8 cellular contexts compared by ENCODE assay signal in genomic region chr20:956330-956951, GRCh38. TPM values are rescaled to one million over a fixed set of nuclear protein-coding genes. Genes with fewer than 3 reads are reported as not detected.
DNase-seq lines count a peak whose midpoint lies in the region; ATAC-seq, FAIRE-seq and TF ChIP-seq lines count a peak whose summit lies in the region.

No MANE protein-coding gene starts in this region.

- POLR2A ChIA-PET in CD8-positive, alpha-beta T cell (lab: Charles Lee), result interaction anchor here (1.8 kb wide), 1 partner anchor 140 kb away, joined by 5 read pairs; no protein-coding TSS in a partner anchor
- POLR2A ChIA-PET in HepG2 (lab: Yijun Ruan, JAX), result interaction anchor here (1.0 kb wide), 1 partner anchor 124 kb away, joined by 3 read pairs; no protein-coding TSS in a partner anchor

- H3K79me2 ChIP-seq in HepG2 (ENCODE audit: insufficient read depth, low read length), result no peaks in the 10 kb centered on the region

- no peaks in the 10 kb centered on the region for H3K9me3 ChIP-seq in CD8-positive, alpha-beta T cell (ENCODE audit: low read length)
- no peaks in the 10 kb centered on the region for H3K9me3 ChIP-seq in HepG2 (ENCODE audit: low read length)

- ATAC-seq in CD8-positive, alpha-beta T cell, result peak; percentile 94
- peak; percentile 87 for ATAC-seq in HepG2
- ATAC-seq in GM18858 (IDR thresholded peaks at IDR 0.05; ENCODE audit: unreplicated experiment), result no peak

- H3K36me3 ChIP-seq in CD8-positive, alpha-beta T cell (ENCODE audit: insufficient read depth, low read length), result no peaks in the 10 kb centered on the region
- no peaks in the 10 kb centered on the region for H3K36me3 ChIP-seq in HepG2 (replicated peaks in 1 of 2; ENCODE audit: control insufficient read depth in 1 of 2, insufficient read depth in 2 of 2, low read length in 2 of 2)

- no peaks in the 10 kb centered on the region for H3K9me3 Mint-ChIP-seq in CD8-positive, alpha-beta T cell
- no peaks in the 10 kb centered on the region for H3K9me3 Mint-ChIP-seq in chondrocyte (ENCODE audit: low read depth)

- H3K36me3 Mint-ChIP-seq in CD8-positive, alpha-beta T cell, result no peaks in the 10 kb centered on the region
- H3K36me3 Mint-ChIP-seq in chondrocyte (ENCODE audit: low read depth), result no peaks in the 10 kb centered on the region

- H3K4me3 ChIP-seq in CD8-positive, alpha-beta T cell (ENCODE audit: low read depth, low read length), result no peak overlapping the region
- H3K4me3 ChIP-seq in HepG2 (replicated peaks in 1 of 3; ENCODE audit: insufficient read depth in 1 of 3, low read depth in 2 of 3, low read length in 3 of 3), result no peak overlapping the region

- H2AFZ ChIP-seq in HepG2 (ENCODE audit: low read length), result no peak overlapping the region

- TF ChIP-seq EP300 in HepG2 (IDR thresholded peaks at IDR 0.05; ENCODE audit: low read depth in 2 of 2, low read length in 2 of 2), result no peak
- TF ChIP-seq EP300 in HepG2 (CRISPR knock-in tag; IDR thresholded peaks at IDR 0.05; ENCODE audit: borderline replicate concordance), result no peak

- H3K27me3 Mint-ChIP-seq in CD8-positive, alpha-beta T cell (ENCODE audit: low read depth), result peaks cover 47% of the 10 kb centered on the region
- peaks cover 52% of the 10 kb centered on the region for H3K27me3 Mint-ChIP-seq in chondrocyte (ENCODE audit: low read depth)

- FAIRE-seq in H54 (lab: Jason Lieb, UNC), result no peak
- FAIRE-seq in HepG2 (lab: Jason Lieb, UNC), result peak; percentile 98

- no peaks in the 10 kb centered on the region for H3K27me3 ChIP-seq in CD8-positive, alpha-beta T cell (ENCODE audit: insufficient read depth, low read length)
- H3K27me3 ChIP-seq in HepG2 (ENCODE audit: control insufficient read depth in 1 of 2, insufficient read depth in 2 of 2, low read length in 2 of 2), result peaks cover 12 to 39% of the 10 kb centered on the region in 2 experiments

- no peaks in the 10 kb centered on the region for H4K20me1 ChIP-seq in HepG2 (ENCODE audit: insufficient read depth, low read length)

- peak; percentile 99 for TF ChIP-seq CTCF in CD8-positive, alpha-beta T cell (IDR thresholded peaks at IDR 0.05)
- TF ChIP-seq CTCF in chondrocyte (IDR thresholded peaks at IDR 0.05), result peak; percentile 99
- TF ChIP-seq CTCF in HepG2 (CRISPR knock-in tag; IDR thresholded peaks at IDR 0.05), result peak; percentile 100

- 10% methylated on average over 13 of the region's 13 CpGs for WGBS in HepG2 (ENCODE audit: low lambda C conversion rate)

- H3K9ac ChIP-seq in HepG2 (ENCODE audit: insufficient read depth, low read depth, low read length), result no peak overlapping the region

- CTCF ChIA-PET in CD8-positive, alpha-beta T cell (lab: Charles Lee), result interaction anchor here (0.5 to 6.6 kb wide), 50 partner anchors 8 to 553 kb away, joined by 3 to 325 read pairs (median 5); partner anchors contain the start of gene FAM110A
- CTCF ChIA-PET in HepG2 (lab: Yijun Ruan, JAX; ENCODE audit: low intra/inter-chr PET ratio, low total read pairs), result interaction anchor here (1.4 to 6.5 kb wide), 2 partner anchors 140 to 195 kb away, joined by 6 to 185 read pairs; no protein-coding TSS in a partner anchor

- H3K27ac Mint-ChIP-seq in CD8-positive, alpha-beta T cell, result no peak overlapping the region
- no peak overlapping the region for H3K27ac Mint-ChIP-seq in chondrocyte (ENCODE audit: unreplicated experiment)

- TF ChIP-seq POLR2A in H54 (IDR thresholded peaks at IDR 0.05; ENCODE audit: low read depth, low read length) (no peak), HepG2 (IDR thresholded peaks at IDR 0.05; ENCODE audit: insufficient read depth in 1 of 2, low read depth in 2 of 2, low read length in 2 of 2) (no peak)

- in situ Hi-C loops in HepG2 (cut with HindIII; ENCODE audit: extremely low pct_ligation_motif_present, low pct_unique_long_range_greater_than_20kb), result loop anchor here (5.0 to 10.0 kb wide), 2 partner anchors 139 to 228 kb away; partner anchors contain the start of gene TMEM74B

- no peak overlapping the region for H3K4me2 ChIP-seq in HepG2 (ENCODE audit: low read depth, low read length)

- H3K4me3 Mint-ChIP-seq in CD8-positive, alpha-beta T cell, result no peak overlapping the region
- H3K4me3 Mint-ChIP-seq in chondrocyte (ENCODE audit: unreplicated experiment), result no peak overlapping the region

- no TSS peak for BruUV-seq in HepG2 (replicated peaks; lab: Mats Ljungman, UMichigan)

- intact Hi-C loops in CD8-positive, alpha-beta T cell (cut with DNase I, micrococcal nuclease), result loop anchor here (1.0 to 10.0 kb wide), 4 partner anchors 140 to 256 kb away; no protein-coding TSS in a partner anchor
- intact Hi-C loops in HepG2 (cut with micrococcal nuclease; ENCODE audit: unreplicated experiment), result loop anchor here (1.0 kb wide), 1 partner anchor 140 kb away; no protein-coding TSS in a partner anchor

- H3K4me1 Mint-ChIP-seq in CD8-positive, alpha-beta T cell (ENCODE audit: low read depth), result peaks cover 3% of the 10 kb centered on the region
- no peaks in the 10 kb centered on the region for H3K4me1 Mint-ChIP-seq in chondrocyte (ENCODE audit: low read depth)

- H3K27ac ChIP-seq in CD8-positive, alpha-beta T cell (ENCODE audit: low read depth, low read length), result no peak overlapping the region
- H3K27ac ChIP-seq in HepG2 (ENCODE audit: extremely low read length, insufficient read depth, low read length), result no peak overlapping the region

- H3K4me1 ChIP-seq in CD8-positive, alpha-beta T cell (ENCODE audit: insufficient read depth, low read length), result peaks cover 4% of the 10 kb centered on the region
- H3K4me1 ChIP-seq in HepG2 (ENCODE audit: insufficient read depth, low read length), result no peaks in the 10 kb centered on the region

- TF ChIP-seq RAD21 in HepG2 (CRISPR knock-in tag; IDR thresholded peaks at IDR 0.05), result peak; percentile 99

- peak; percentile 55 to 88 (median 74) for DNase-seq in CD8-positive, alpha-beta T cell
- DNase-seq in H54 (ENCODE audit: insufficient read length, low spot score) (peak; percentile 73), NCI-H2227 (lab: John Stamatoyannopoulos, UW; ENCODE audit: unreplicated experiment) (peak; percentile 80), chondrocyte (ENCODE audit: low spot score) (peak; percentile 68), HepG2 (ENCODE audit: low spot score) (peak; percentile 74)
- DNase-seq in activated CD4-positive, alpha-beta T cell treated with anti-CD3 and anti-CD28 coated beads for 48 hours, result peak; percentile 81
- peak; percentile 58 to 69 for DNase-seq in stimulated activated CD4-positive, alpha-beta T cell treated with anti-CD3 and anti-CD28 coated beads, Interleukin-4, amount 100 ng/mL, for 48 hours (ENCODE audit: low read depth in 2 of 2)

TF ChIP-seq in HepG2, 621 proteins besides CTCF, POLR2A, EP300 and RAD21 (continues in another document):
- peak; percentile 90 for TF ChIP-seq KDM2A (CRISPR knock-in tag; IDR thresholded peaks at IDR 0.05; ENCODE audit: borderline replicate concordance, low read depth)

RNA-seq across cellular contexts. Expression of gene ANGPT4, which starts 40.3 kb away (rescaled TPM):
- total RNA-seq in CD8-positive, alpha-beta T cell, result not detected
- total RNA-seq in chondrocyte (0.12 TPM in 1 of 3 replicates, not detected in the others), HepG2 (2016; rRNA removed; fragmentation: Illumina TruSeq; extraction: Trizol) (not detected in 2 replicates)
- not detected in 2 replicates for total RNA-seq in HepG2 (2016; cell fraction: cytosol; rRNA removed; fragmentation: Illumina TruSeq; extraction: Trizol; ENCODE audit: low read depth)
- total RNA-seq in HepG2 (2016; cell fraction: insoluble cytoplasmic fraction; rRNA removed; fragmentation: Illumina TruSeq; extraction: Trizol), result not detected in 2 replicates
- total RNA-seq in HepG2 (2016; cell fraction: membrane; rRNA removed; fragmentation: Illumina TruSeq; extraction: Trizol), result not detected in 2 replicates
- not detected in 2 replicates for total RNA-seq in HepG2 (2016; cell fraction: nucleus; rRNA removed; fragmentation: Illumina TruSeq; extraction: Trizol)
- not detected in 2 replicates for polyA plus RNA-seq in HepG2 (2011; rRNA removed)
- polyA plus RNA-seq in HepG2 (2011; cell fraction: cytosol; rRNA removed), result not detected in 2 replicates
- polyA plus RNA-seq in HepG2 (2011; cell fraction: nucleus; rRNA removed), result not detected in 2 replicates
- not detected in 2 replicates for polyA plus RNA-seq in HepG2 (2012)
- polyA plus RNA-seq in HepG2 (2016; cell fraction: cytosol; fragmentation: Illumina TruSeq; extraction: Trizol; ENCODE audit: low read depth), result not detected in 2 replicates
- not detected in 2 replicates for polyA plus RNA-seq in HepG2 (2016; cell fraction: insoluble cytoplasmic fraction; fragmentation: Illumina TruSeq; extraction: Trizol; ENCODE audit: low read depth)
- not detected in 2 replicates for polyA plus RNA-seq in HepG2 (2016; cell fraction: membrane; fragmentation: Illumina TruSeq; extraction: Trizol; ENCODE audit: low read depth)
- not detected in 2 replicates for polyA plus RNA-seq in HepG2 (2016; cell fraction: nucleus; fragmentation: Illumina TruSeq; extraction: Trizol; ENCODE audit: insufficient read depth, low read depth)
- polyA minus RNA-seq in HepG2 (2011; rRNA and poly(A)+ RNA removed; ENCODE audit: low replicate concordance), result not detected in 2 replicates
- polyA minus RNA-seq in HepG2 (2011; cell fraction: cytosol; rRNA and poly(A)+ RNA removed), result not detected in 2 replicates
- polyA minus RNA-seq in HepG2 (2011; cell fraction: nucleus; rRNA and poly(A)+ RNA removed), result not detected in 2 replicates

RNA-seq across cellular contexts. Expression of gene RSPO4, which starts 45.7 kb away (rescaled TPM):
- total RNA-seq in CD8-positive, alpha-beta T cell, result under 1 TPM; 0.19 to 0.25 TPM
- total RNA-seq in chondrocyte (0.19 TPM in 1 of 3 replicates, not detected in the others), HepG2 (2016; rRNA removed; fragmentation: Illumina TruSeq; extraction: Trizol) (not detected in 2 replicates)
- total RNA-seq in HepG2 (2016; cell fraction: cytosol; rRNA removed; fragmentation: Illumina TruSeq; extraction: Trizol; ENCODE audit: low read depth), result not detected in 2 replicates
- not detected in 2 replicates for total RNA-seq in HepG2 (2016; cell fraction: insoluble cytoplasmic fraction; rRNA removed; fragmentation: Illumina TruSeq; extraction: Trizol)
- total RNA-seq in HepG2 (2016; cell fraction: membrane; rRNA removed; fragmentation: Illumina TruSeq; extraction: Trizol), result not detected in 2 replicates
- not detected in 2 replicates for total RNA-seq in HepG2 (2016; cell fraction: nucleus; rRNA removed; fragmentation: Illumina TruSeq; extraction: Trizol)
- not detected in 2 replicates for polyA plus RNA-seq in HepG2 (2011; rRNA removed)
- not detected in 2 replicates for polyA plus RNA-seq in HepG2 (2011; cell fraction: cytosol; rRNA removed)
- 0.03 TPM in 1 of 2 replicates, not detected in the other for polyA plus RNA-seq in HepG2 (2011; cell fraction: nucleus; rRNA removed)
- not detected in 2 replicates for polyA plus RNA-seq in HepG2 (2012)
- not detected in 2 replicates for polyA plus RNA-seq in HepG2 (2016; cell fraction: cytosol; fragmentation: Illumina TruSeq; extraction: Trizol; ENCODE audit: low read depth)
- not detected in 2 replicates for polyA plus RNA-seq in HepG2 (2016; cell fraction: insoluble cytoplasmic fraction; fragmentation: Illumina TruSeq; extraction: Trizol; ENCODE audit: low read depth)
- polyA plus RNA-seq in HepG2 (2016; cell fraction: membrane; fragmentation: Illumina TruSeq; extraction: Trizol; ENCODE audit: low read depth), result not detected in 2 replicates
- polyA plus RNA-seq in HepG2 (2016; cell fraction: nucleus; fragmentation: Illumina TruSeq; extraction: Trizol; ENCODE audit: insufficient read depth, low read depth), result not detected in 2 replicates
- polyA minus RNA-seq in HepG2 (2011; rRNA and poly(A)+ RNA removed; ENCODE audit: low replicate concordance), result not detected in 2 replicates
- not detected in 2 replicates for polyA minus RNA-seq in HepG2 (2011; cell fraction: cytosol; rRNA and poly(A)+ RNA removed)
- not detected in 2 replicates for polyA minus RNA-seq in HepG2 (2011; cell fraction: nucleus; rRNA and poly(A)+ RNA removed)
